In the genomic region with DNA sequence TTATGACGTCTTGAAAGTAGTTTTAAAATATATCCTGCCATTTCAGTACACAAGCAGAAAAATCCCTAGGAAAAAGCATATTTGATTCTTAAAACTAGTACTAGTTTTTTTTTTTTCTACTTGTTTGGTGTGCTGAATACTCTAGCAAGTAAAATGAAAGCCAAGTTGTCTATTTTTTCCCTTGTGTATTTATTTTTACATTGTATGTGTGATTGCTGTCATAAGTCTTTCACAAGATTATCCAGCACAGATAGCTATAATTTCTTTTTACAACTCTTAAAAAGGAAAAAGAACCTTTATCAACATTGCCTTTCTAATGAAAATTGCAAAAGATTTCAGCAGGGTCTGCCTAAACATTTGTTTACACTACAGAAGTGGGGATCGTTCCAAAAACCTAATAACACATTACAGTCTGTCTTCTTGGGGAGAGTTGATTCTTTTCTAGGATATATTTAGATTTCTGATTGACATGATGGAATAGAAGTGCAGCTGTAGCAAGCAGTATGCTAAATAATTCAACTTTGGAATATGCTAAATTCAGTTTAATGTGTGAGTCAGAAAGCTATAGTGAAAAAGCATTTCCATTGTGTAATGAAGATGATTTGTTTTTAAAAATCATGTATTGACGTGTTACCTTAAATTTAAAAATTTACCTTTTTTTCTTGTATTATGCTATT, we compare ENCODE assay signal across 9 cellular contexts. TPM values are rescaled to one million over a fixed set of nuclear protein-coding genes. Genes with fewer than 3 reads are reported as not detected.
DNase-seq lines count a peak whose midpoint lies in the region; ATAC-seq and TF ChIP-seq lines count a peak whose summit lies in the region.
"Had no signal": no experiment of that assay in that cellular context is flagged by ENCODE, and none has a peak within 500 bp of the region (broad histone marks: within the 10 kb centered on the region; RNA-seq: fewer than 3 reads in every experiment).

No MANE protein-coding gene starts in this region.

- no peaks in the 10 kb centered on the region for H3K9me3 Mint-ChIP-seq in CD4-positive, alpha-beta T cell
- H3K9me3 Mint-ChIP-seq in nephron = no peaks in the 10 kb centered on the region

- no peaks in the 10 kb centered on the region for H3K27me3 ChIP-seq in CD4-positive, alpha-beta T cell (ENCODE audit: control insufficient read depth, insufficient read depth, low read length)

- no peak for ATAC-seq in CD4-positive, alpha-beta T cell (ENCODE audit: poor library complexity)
- ATAC-seq in GM21526 (IDR thresholded peaks at IDR 0.05; ENCODE audit: low FRiP score, unreplicated experiment) (no peak), HG03039 (IDR thresholded peaks at IDR 0.05; ENCODE audit: unreplicated experiment) (no peak)

- POLR2A ChIA-PET in CD4-positive, alpha-beta T cell (lab: Charles Lee) = no interaction called here

- peaks cover 53% of the 10 kb centered on the region for H3K36me3 Mint-ChIP-seq in CD4-positive, alpha-beta T cell (ENCODE audit: low read depth)
- H3K36me3 Mint-ChIP-seq in nephron (ENCODE audit: low read depth) = peaks cover 8% of the 10 kb centered on the region

- TF ChIP-seq CTCF in CD4-positive, alpha-beta T cell (IDR thresholded peaks at IDR 0.05) = no peak
- TF ChIP-seq CTCF in nephron (IDR thresholded peaks at IDR 0.05; ENCODE audit: unreplicated experiment in 3 of 3) = no peak

- no peaks in the 10 kb centered on the region for H3K9me3 ChIP-seq in CD4-positive, alpha-beta T cell (ENCODE audit: control insufficient read depth, low read length)

- H3K27me3 Mint-ChIP-seq in CD4-positive, alpha-beta T cell = no peaks in the 10 kb centered on the region
- H3K27me3 Mint-ChIP-seq in nephron (ENCODE audit: low read depth) = no peaks in the 10 kb centered on the region

- DNase-seq in CD4-positive, alpha-beta T cell = no peak
- DNase-seq in LHCN-M2 (ENCODE audit: low read depth) = peak; percentile 39
- peak; percentile 2 for DNase-seq in dermis blood vessel endothelial cell
- no peak for DNase-seq in NCI-H510A treated with DMSO at 0.1 percent for 48 hours (lab: John Stamatoyannopoulos, UW)
- DNase-seq in H4 (ENCODE audit: low spot score) = no peak
- DNase-seq: hypothalamus had no signal

- CTCF ChIA-PET in CD4-positive, alpha-beta T cell (lab: Charles Lee) = no interaction called here

- H3K4me3 Mint-ChIP-seq in CD4-positive, alpha-beta T cell = peak overlapping the region; percentile 99
- peak overlapping the region; percentile 94 to 99 (median 94) for H3K4me3 Mint-ChIP-seq in nephron

- H3K27ac ChIP-seq in CD4-positive, alpha-beta T cell (ENCODE audit: low read depth, low read length) = no peak overlapping the region

- H3K27ac Mint-ChIP-seq in CD4-positive, alpha-beta T cell = peak overlapping the region; percentile 96
- peak overlapping the region; percentile 13 to 99 (median 22) for H3K27ac Mint-ChIP-seq in nephron

- intact Hi-C loops in CD4-positive, alpha-beta T cell (cut with DNase I, micrococcal nuclease) = loop anchor here (5.0 to 10.0 kb wide), 10 partner anchors 41 to 1884 kb away; a partner anchor contains a TSS

- H3K4me1 Mint-ChIP-seq in CD4-positive, alpha-beta T cell (ENCODE audit: low read depth) = peaks cover 77% of the 10 kb centered on the region
- H3K4me1 Mint-ChIP-seq in nephron = peaks cover 28% of the 10 kb centered on the region

RNA-seq across cellular contexts. Expression of a gene that starts 2.5 kb away (rescaled TPM):
- 10 to 100 TPM; 51.4 to 54.4 TPM for total RNA-seq in CD4-positive, alpha-beta T cell
- total RNA-seq in LHCN-M2 (2014; rRNA removed) (64.5 and 64.6 TPM in 2 replicates), dermis blood vessel endothelial cell (24.2 and 50.6 TPM in 2 replicates)
- polyA plus RNA-seq in LHCN-M2 (2012) = 31.9 TPM
- total RNA-seq in H4 (2014; rRNA removed; shearing (Covaris generic)) = 24.9 and 27.7 TPM in 2 replicates

Comparison
In these comparisons a context has a peak if more than half of its experiments do, and no peak if none do; other contexts are left out.
1. DNase-seq: peak in LHCN-M2 (single experiment) and dermis blood vessel endothelial cell (single experiment); none in CD4-positive, alpha-beta T cell (0 of 10), NCI-H510A treated with DMSO at 0.1 percent for 48 hours (single experiment) and H4 (single experiment).